In genomic region chr10:71245420-71246325, GRCh38 we compare ENCODE assay signal across 13 cellular contexts. TPM values are rescaled to one million over a fixed set of nuclear protein-coding genes. Genes with fewer than 3 reads are reported as not detected.
DNase-seq lines count a peak whose midpoint lies in the region; ATAC-seq and TF ChIP-seq lines count a peak whose summit lies in the region.
"Had no signal": no experiment of that assay in that cellular context is flagged by ENCODE, and none has a peak within 500 bp of the region (broad histone marks: within the 10 kb centered on the region; RNA-seq: fewer than 3 reads in every experiment).

No MANE protein-coding gene starts in this region.

- peak overlapping the region; percentile 91 for H3K27ac Mint-ChIP-seq in HFFc6
- H3K27ac Mint-ChIP-seq: activated naive CD8-positive, alpha-beta T cell; CD4-positive, CD25-positive, alpha-beta regulatory T cell; stimulated activated naive CD8-positive, alpha-beta T cell treated with anti-CD3 and anti-CD28 coated beads, Interleukin-15, Interleukin-2, amounts not matched to agents 100 ng/mL and 50 ng/mL, for 24 hours had no signal

- H2AFZ ChIP-seq in mesenchymal stem cell (ENCODE audit: low read depth, low read length), result no peak overlapping the region

- peak overlapping the region; percentile 90 to 95 for H3K4ac ChIP-seq in mesenchymal stem cell (ENCODE audit: low read depth in 1 of 2, low read length in 2 of 2)

- H4K91ac ChIP-seq in mesenchymal stem cell (ENCODE audit: low read length), result peak overlapping the region; percentile 90

- peak overlapping the region; percentile 96 for H4K8ac ChIP-seq in mesenchymal stem cell (ENCODE audit: low read length)

- H2BK15ac ChIP-seq in mesenchymal stem cell (ENCODE audit: low read depth, poor library complexity, severe bottlenecking), result peak overlapping the region; percentile 98

- no peaks in the 10 kb centered on the region; the same call in 1 of the 2 replicates for H3K27me3 Mint-ChIP-seq in HFFc6 (ENCODE audit: insufficient read depth)
- H3K27me3 Mint-ChIP-seq: stimulated activated naive CD8-positive, alpha-beta T cell treated with anti-CD3 and anti-CD28 coated beads, Interleukin-15, Interleukin-2, amounts not matched to agents 100 ng/mL and 50 ng/mL, for 24 hours had no signal

- peak overlapping the region in 1 of 2 experiments; percentile 92 for H3K14ac ChIP-seq in mesenchymal stem cell (ENCODE audit: low read length in 2 of 2)

- no peak overlapping the region for H2AK5ac ChIP-seq in mesenchymal stem cell (ENCODE audit: low read length, severe bottlenecking)

- H3K4me1 Mint-ChIP-seq in HFFc6 (ENCODE audit: low read depth), result peaks cover 54% of the 10 kb centered on the region
- H3K4me1 Mint-ChIP-seq: CD4-positive, CD25-positive, alpha-beta regulatory T cell had no signal

- H3K27me3 ChIP-seq in mesenchymal stem cell (ENCODE audit: control insufficient read depth in 1 of 2, insufficient read depth in 1 of 2, low read length in 2 of 2) (peaks cover 0 to 57% of the 10 kb centered on the region in 2 experiments), spleen (replicated peaks in 1 of 7) (peaks cover 0 to 49% (median 11%) of the 10 kb centered on the region in 7 donors)

- DNase-seq in HFFc6, result no peak
- DNase-seq in caudate nucleus (lab: John Stamatoyannopoulos, UW), result peak in 1 of 61 donors; percentile 18
- DNase-seq in mesenchymal stem cell, result no peak
- no peak for DNase-seq in spleen
- no peak for DNase-seq in activated CD4-positive, alpha-beta T cell treated with anti-CD3 and anti-CD28 coated beads for 4 hours
- no peak for DNase-seq in activated T-cell treated with anti-CD3 and anti-CD28 coated beads for 4 hours
- DNase-seq in putamen (ENCODE audit: low spot score), result no peak
- DNase-seq: CD4-positive, CD25-positive, alpha-beta regulatory T cell; NCI-H1436; NCI-H524 had no signal

- peak overlapping the region; percentile 99 for H2BK120ac ChIP-seq in mesenchymal stem cell (ENCODE audit: low read depth, low read length)

- H3K4me3 ChIP-seq in mesenchymal stem cell (ENCODE audit: insufficient read depth in 1 of 2, low read depth in 1 of 2, low read length in 2 of 2) (no peak overlapping the region), spleen (no peak overlapping the region)

- no peak for TF ChIP-seq CTCF in HFFc6 (IDR thresholded peaks at IDR 0.05)
- no peak for TF ChIP-seq CTCF in spleen (IDR thresholded peaks at IDR 0.05 in 8 of 11, conservative IDR thresholded peaks at IDR 0.05 in 3 of 11)

- WGBS in mesenchymal stem cell, result 89% methylated on average over 21 of the region's 21 CpGs
- 76 to 95% (median 87%) methylated on average over 16 to 21 of the region's 21 CpGs for WGBS in spleen, 5 donors

- H3K23ac ChIP-seq in mesenchymal stem cell (ENCODE audit: low read length in 2 of 2), result no peak overlapping the region

- H3K9ac ChIP-seq in mesenchymal stem cell (ENCODE audit: low read length), result peak overlapping the region; percentile 60

- intact Hi-C loops in spleen (cut with DNase I; ENCODE audit: low total_unique reads), result no loop called here

- no peaks in the 10 kb centered on the region for H3K79me1 ChIP-seq in mesenchymal stem cell (replicated peaks; ENCODE audit: low read length, poor library complexity, severe bottlenecking)

- H3K36me3 Mint-ChIP-seq in HFFc6 (ENCODE audit: low read depth), result no peaks in the 10 kb centered on the region
- H3K36me3 Mint-ChIP-seq: activated naive CD8-positive, alpha-beta T cell; CD4-positive, CD25-positive, alpha-beta regulatory T cell had no signal

- H3K4me1 ChIP-seq in mesenchymal stem cell (ENCODE audit: control insufficient read depth, insufficient read depth, low read depth, low read length), result peaks cover 5% of the 10 kb centered on the region
- H3K4me1 ChIP-seq in spleen, result peaks cover 28 to 80% (median 51%) of the 10 kb centered on the region in 6 donors

- H3K36me3 ChIP-seq in mesenchymal stem cell (ENCODE audit: control insufficient read depth in 1 of 2, insufficient read depth in 2 of 2, low read depth in 1 of 2, low read length in 2 of 2), result no peaks in the 10 kb centered on the region
- no peaks in the 10 kb centered on the region for H3K36me3 ChIP-seq in spleen

- no peak for TF ChIP-seq POLR2A in spleen (IDR thresholded peaks at IDR 0.05)

- peak overlapping the region; percentile 70 to 99 for H2BK12ac ChIP-seq in mesenchymal stem cell (ENCODE audit: low read length in 2 of 2)

- no peak overlapping the region for H2BK5ac ChIP-seq in mesenchymal stem cell (ENCODE audit: low read depth, low read length, poor library complexity, severe bottlenecking)

- no peak overlapping the region for H3K4me3 Mint-ChIP-seq in HFFc6
- H3K4me3 Mint-ChIP-seq: activated naive CD8-positive, alpha-beta T cell; CD4-positive, CD25-positive, alpha-beta regulatory T cell; stimulated activated naive CD8-positive, alpha-beta T cell treated with anti-CD3 and anti-CD28 coated beads, Interleukin-15, Interleukin-2, amounts not matched to agents 100 ng/mL and 50 ng/mL, for 24 hours had no signal

- ATAC-seq in GM18511 (IDR thresholded peaks at IDR 0.05; ENCODE audit: unreplicated experiment), result no peak

- H3K27ac ChIP-seq in caudate nucleus (ENCODE audit: low read depth, low read length) (peak overlapping the region; percentile 48), mesenchymal stem cell (ENCODE audit: low read length, poor library complexity, severe bottlenecking) (no peak overlapping the region), spleen (peak overlapping the region in 7 of 8 donors; percentile 46 to 68 (median 57))

- H3K4me2 ChIP-seq in mesenchymal stem cell (ENCODE audit: low read length, poor library complexity, severe bottlenecking), result no peak overlapping the region

- H3K9me3 ChIP-seq in mesenchymal stem cell (ENCODE audit: control insufficient read depth, low read length) (no peaks in the 10 kb centered on the region), spleen (no peaks in the 10 kb centered on the region)

- H3K9me3 Mint-ChIP-seq in HFFc6, result no peaks in the 10 kb centered on the region
- H3K9me3 Mint-ChIP-seq: stimulated activated naive CD8-positive, alpha-beta T cell treated with anti-CD3 and anti-CD28 coated beads, Interleukin-15, Interleukin-2, amounts not matched to agents 100 ng/mL and 50 ng/mL, for 24 hours had no signal

- H3K18ac ChIP-seq in mesenchymal stem cell (ENCODE audit: low read depth in 1 of 2, low read length in 2 of 2), result peak overlapping the region; percentile 96 to 98

RNA-seq across cellular contexts. Expression of gene UNC5B, which starts 33.3 kb away (rescaled TPM):
- total RNA-seq in HFFc6 (2021; fragmentation: NEBNext Ultra II Directional; extraction: Animal tissue kit (Norgen Biotek cat#: 25700)), result 10 to 100 TPM in 1 of 6 experiments, 1 to 10 TPM in 5; 5.2 to 11.6 (median 5.7) TPM
- 40.6 TPM for polyA plus RNA-seq in mesenchymal stem cell (2013, experiment 1 of 2)
- polyA plus RNA-seq in mesenchymal stem cell (2013, experiment 2 of 2), result 38.6 TPM
- total RNA-seq in spleen, result 10 to 100 TPM in 5 of 7 donors, 1 to 10 TPM in 2; 6.8 to 21.1 (median 15.4) TPM
- polyA plus RNA-seq in spleen, result 1 to 10 TPM in 2 of 3 donors, under 1 TPM in 1; 0.74 to 3.2 (median 1.7) TPM
- polyA plus RNA-seq: CD4-positive, CD25-positive, alpha-beta regulatory T cell had no signal
